ENCODE assay signal across 21 cellular contexts in the genomic region with DNA sequence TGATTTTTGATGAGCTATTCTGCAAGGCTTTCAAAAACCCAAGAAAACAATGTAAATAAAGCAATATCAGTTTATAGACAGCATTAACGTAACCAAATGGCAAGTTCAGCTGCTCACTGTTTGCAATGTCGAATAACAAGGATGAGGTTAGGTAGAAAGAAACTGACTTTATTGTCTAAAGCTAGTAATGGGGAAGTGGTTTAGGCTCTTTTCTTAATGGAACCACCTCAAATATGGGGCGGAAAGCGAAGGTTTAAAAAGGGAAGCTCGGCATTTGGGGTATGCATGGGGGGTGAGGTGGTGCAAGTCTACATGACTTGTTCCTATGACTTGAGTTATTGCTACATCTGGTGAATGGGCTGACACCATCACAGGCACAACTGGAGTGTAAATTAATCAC.
DNase-seq lines count a peak whose midpoint lies in the region; ATAC-seq and TF ChIP-seq lines count a peak whose summit lies in the region.
"Had no signal": no experiment of that assay in that cellular context is flagged by ENCODE, and none has a peak within 500 bp of the region (broad histone marks: within the 10 kb centered on the region; RNA-seq: fewer than 3 reads in every experiment).

No MANE protein-coding gene starts in this region.

- H3K79me2 ChIP-seq in SU-DHL-6 (ENCODE audit: insufficient read depth, low read length) = no peaks in the 10 kb centered on the region

- H3K4me3 Mint-ChIP-seq in progenitor cell of endocrine pancreas (ENCODE audit: low read depth) = no peak overlapping the region
- H3K4me3 Mint-ChIP-seq: CD4-positive, alpha-beta memory T cell had no signal

- no peaks in the 10 kb centered on the region for H3K27me3 ChIP-seq in SU-DHL-6 (ENCODE audit: low read length)
- H3K27me3 ChIP-seq: SJCRH30 had no signal

- ATAC-seq in GM19455 (IDR thresholded peaks at IDR 0.05; ENCODE audit: unreplicated experiment) (no peak), GM21723 (IDR thresholded peaks at IDR 0.05; ENCODE audit: unreplicated experiment) (no peak), HG03354 (IDR thresholded peaks at IDR 0.05; ENCODE audit: poor library complexity, severe bottlenecking, unreplicated experiment) (no peak)
- ATAC-seq: Right ventricle myocardium inferior, SK-N-SH treated with all-trans-retinoic acid at 6 μM for 48 hours had no signal

- no peaks in the 10 kb centered on the region for H3K36me3 ChIP-seq in SU-DHL-6 (ENCODE audit: low read length)
- H3K36me3 ChIP-seq: SJCRH30 had no signal

- H3K27ac ChIP-seq in SU-DHL-6 (ENCODE audit: low read depth, low read length) = no peak overlapping the region
- H3K27ac ChIP-seq: PC-9, SJCRH30 had no signal

- H3K27me3 Mint-ChIP-seq in progenitor cell of endocrine pancreas = no peaks in the 10 kb centered on the region
- H3K27me3 Mint-ChIP-seq: CD4-positive, alpha-beta memory T cell had no signal

- no peak overlapping the region for H3K4me2 ChIP-seq in SU-DHL-6 (ENCODE audit: low read depth, low read length, poor library complexity, severe bottlenecking)
- H3K4me2 ChIP-seq: PC-9 had no signal

- TF ChIP-seq CTCF in SU-DHL-6 (IDR thresholded peaks at IDR 0.05; ENCODE audit: insufficient read depth, low read length, poor library complexity, severe bottlenecking) = no peak
- no peak for TF ChIP-seq CTCF in progenitor cell of endocrine pancreas (IDR thresholded peaks at IDR 0.05; ENCODE audit: unreplicated experiment)

- peaks cover 23% of the 10 kb centered on the region for H3K9me3 Mint-ChIP-seq in progenitor cell of endocrine pancreas (ENCODE audit: low read depth)

- H3K4me3 ChIP-seq in SU-DHL-6 (ENCODE audit: insufficient read depth, low read length, poor library complexity, severe bottlenecking) = no peak overlapping the region
- H3K4me3 ChIP-seq: PC-9, SJCRH30 had no signal

- H3K36me3 Mint-ChIP-seq in progenitor cell of endocrine pancreas (ENCODE audit: insufficient read depth) = peaks cover 6% of the 10 kb centered on the region
- H3K36me3 Mint-ChIP-seq: CD4-positive, alpha-beta memory T cell had no signal

- H3F3A ChIP-seq in SU-DHL-6 (ENCODE audit: insufficient read depth) = no peaks in the 10 kb centered on the region

- H3K27ac Mint-ChIP-seq in progenitor cell of endocrine pancreas = peak overlapping the region; percentile 23
- H3K27ac Mint-ChIP-seq: CD4-positive, alpha-beta memory T cell had no signal

- DNase-seq in Kasumi-1 (lab: John Stamatoyannopoulos, UW) (peak; percentile 56 to 61), NOMO-1 treated with DMSO at 0.1 percent for 48 hours (lab: John Stamatoyannopoulos, UW; ENCODE audit: unreplicated experiment) (peak; percentile 28), progenitor cell of endocrine pancreas (ENCODE audit: low spot score, unreplicated experiment) (no peak)
- DNase-seq: C1 segment of cervical spinal cord; Caco-2; CD4-positive, alpha-beta memory T cell; IMR-90; NCI-H1048; NCI-H1417; NCI-H1694; NCI-H2029 treated with DMSO at 0.1 percent for 48 hours; NCI-H2227 treated with DMSO at 0.1 percent for 48 hours; NCI-H510A; PC-9; SJCRH30 had no signal

- no peak overlapping the region for H3K9ac ChIP-seq in SU-DHL-6 (ENCODE audit: low read length)

- H2AFZ ChIP-seq in SU-DHL-6 (ENCODE audit: low read depth, low read length, severe bottlenecking) = peak overlapping the region; percentile 19
- H2AFZ ChIP-seq: PC-9 had no signal

- no peaks in the 10 kb centered on the region for H3K9me3 ChIP-seq in SU-DHL-6 (ENCODE audit: insufficient read depth, low read length)
- H3K9me3 ChIP-seq: Caco-2, SJCRH30 had no signal

- H3K4me1 Mint-ChIP-seq in progenitor cell of endocrine pancreas (ENCODE audit: low read depth) = peaks cover 26% of the 10 kb centered on the region
- H3K4me1 Mint-ChIP-seq: CD4-positive, alpha-beta memory T cell had no signal

- H3K9me2 ChIP-seq in SU-DHL-6 (replicated peaks; ENCODE audit: insufficient read depth, low read length) = no peaks in the 10 kb centered on the region

- H4K20me1 ChIP-seq in SU-DHL-6 (ENCODE audit: low read depth, low read length) = no peaks in the 10 kb centered on the region
